Comparison of ENCODE assay signal across 20 cellular contexts in the genomic region with DNA sequence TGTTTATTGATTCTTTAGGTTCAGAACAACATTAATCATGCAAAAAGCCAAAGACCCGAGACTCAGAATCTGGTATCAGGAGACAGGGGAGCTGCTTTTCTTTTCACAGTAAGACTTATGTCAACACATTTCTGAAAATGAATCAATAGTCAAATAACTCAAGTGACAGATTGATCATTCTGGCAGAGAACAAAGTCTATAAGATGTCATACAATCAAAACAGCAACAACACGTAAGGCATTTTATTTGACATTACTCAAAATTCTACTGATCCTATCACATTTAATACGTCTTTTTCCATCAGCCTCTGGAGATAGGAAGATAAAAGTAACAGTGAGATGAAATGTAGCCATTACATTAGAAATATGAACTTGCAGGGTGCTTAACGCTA.
"Had no signal": no experiment of that assay in that cellular context is flagged by ENCODE, and none has a peak within 500 bp of the region (broad histone marks: within the 10 kb centered on the region; RNA-seq: fewer than 3 reads in every experiment).

No MANE protein-coding gene starts in this region.

- H3K27ac ChIP-seq: cardiac muscle cell, epithelial cell of prostate, foreskin keratinocyte, neutrophil, pancreas, testis, upper lobe of right lung, WERI-Rb-1 had no signal

- ATAC-seq: effector memory CD8-positive, alpha-beta T cell; foreskin keratinocyte; pancreas; sciatic nerve; stimulated activated effector memory CD8-positive, alpha-beta T cell treated with anti-CD3 and anti-CD28 coated beads, Interleukin-12 subunit alpha, Interleukin-12 subunit beta, amount 100 ng/mL, for 72 hours; upper lobe of right lung had no signal

- H3K4me3 Mint-ChIP-seq: activated naive CD8-positive, alpha-beta T cell; activated T-helper 1 cell treated with anti-CD3 and anti-CD28 coated beads, Interleukin-12 subunit alpha, Interleukin-12 subunit beta, Interleukin-2, Interleukin-4 antibody, amounts not matched to agents 30 ng/mL and 10 ng/mL and 1 ng/mL, durations not matched to agents 14 hours and 24 hours and 36 hours; effector memory CD8-positive, alpha-beta T cell; stimulated activated effector memory CD8-positive, alpha-beta T cell treated with anti-CD3 and anti-CD28 coated beads, Interleukin-12 subunit alpha, Interleukin-12 subunit beta, amount 100 ng/mL, for 72 hours had no signal

- H3K9me3 ChIP-seq: neutrophil, pancreas, testis, upper lobe of right lung had no signal

- DNase-seq: activated CD4-positive, alpha-beta T cell treated with anti-CD3 and anti-CD28 coated beads for 1 hour; activated CD4-positive, alpha-beta T cell treated with anti-CD3 and anti-CD28 coated beads, Interleukin-2, amount 50 U/mL, for 48 hours; activated T-cell treated with anti-CD3 and anti-CD28 coated beads for 4 hours; effector memory CD8-positive, alpha-beta T cell; foreskin keratinocyte; pancreas; stimulated activated CD4-positive, alpha-beta T cell treated with anti-CD3 and anti-CD28 coated beads, Interleukin-4, amount 100 ng/mL, for 24 hours; upper lobe of right lung had no signal

- FAIRE-seq: keratinocyte, pancreas had no signal

- H3K4me3 ChIP-seq: cardiac muscle cell, lung, pancreas, smooth muscle cell, testis, upper lobe of right lung had no signal

- H3K9me3 Mint-ChIP-seq: activated T-helper 1 cell treated with anti-CD3 and anti-CD28 coated beads, Interleukin-12 subunit alpha, Interleukin-12 subunit beta, Interleukin-2, Interleukin-4 antibody, amounts not matched to agents 30 ng/mL and 10 ng/mL and 1 ng/mL, durations not matched to agents 14 hours and 24 hours and 36 hours; stimulated activated effector memory CD8-positive, alpha-beta T cell treated with anti-CD3 and anti-CD28 coated beads, Interleukin-12 subunit alpha, Interleukin-12 subunit beta, amount 100 ng/mL, for 72 hours had no signal

- H3K4me1 Mint-ChIP-seq: stimulated activated effector memory CD8-positive, alpha-beta T cell treated with anti-CD3 and anti-CD28 coated beads, Interleukin-12 subunit alpha, Interleukin-12 subunit beta, amount 100 ng/mL, for 72 hours had no signal

- H3K27ac Mint-ChIP-seq: activated naive CD8-positive, alpha-beta T cell; activated T-helper 1 cell treated with anti-CD3 and anti-CD28 coated beads, Interleukin-12 subunit alpha, Interleukin-12 subunit beta, Interleukin-2, Interleukin-4 antibody, amounts not matched to agents 30 ng/mL and 10 ng/mL and 1 ng/mL, durations not matched to agents 14 hours and 24 hours and 36 hours; effector memory CD8-positive, alpha-beta T cell; stimulated activated effector memory CD8-positive, alpha-beta T cell treated with anti-CD3 and anti-CD28 coated beads, Interleukin-12 subunit alpha, Interleukin-12 subunit beta, amount 100 ng/mL, for 72 hours had no signal

- H3K4me2 ChIP-seq: smooth muscle cell had no signal

- H3K36me3 Mint-ChIP-seq: activated naive CD8-positive, alpha-beta T cell; stimulated activated effector memory CD8-positive, alpha-beta T cell treated with anti-CD3 and anti-CD28 coated beads, Interleukin-12 subunit alpha, Interleukin-12 subunit beta, amount 100 ng/mL, for 72 hours had no signal

- H3K36me3 ChIP-seq: cardiac muscle cell, neutrophil, pancreas, upper lobe of right lung, WERI-Rb-1 had no signal

- H3K4me1 ChIP-seq: foreskin keratinocyte, pancreas, testis, upper lobe of right lung had no signal

- H3K27me3 ChIP-seq: cardiac muscle cell, foreskin keratinocyte, pancreas, testis, upper lobe of right lung had no signal
